12 cellular contexts compared by ENCODE assay signal in the genomic region with DNA sequence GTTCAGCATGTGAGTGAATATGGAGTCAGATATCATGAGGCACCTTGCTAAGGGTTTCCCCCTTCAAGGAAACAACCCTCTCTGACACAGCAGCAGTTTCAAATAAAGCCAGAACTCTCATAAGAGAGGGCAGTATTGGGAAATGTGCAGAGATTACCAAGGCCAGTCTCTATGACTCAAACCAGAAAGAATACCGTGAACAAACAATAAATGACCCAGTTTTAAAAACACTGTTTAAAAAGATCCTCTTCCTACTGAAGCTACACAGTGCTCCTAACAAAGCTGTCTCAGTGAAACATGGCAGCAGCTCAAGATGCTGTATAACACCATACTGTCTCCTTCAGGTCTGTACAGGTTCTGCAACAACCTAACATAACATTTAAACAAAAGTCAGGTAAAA.
DNase-seq lines count a peak whose midpoint lies in the region; ATAC-seq and TF ChIP-seq lines count a peak whose summit lies in the region.
"Had no signal": no experiment of that assay in that cellular context is flagged by ENCODE, and none has a peak within 500 bp of the region (broad histone marks: within the 10 kb centered on the region; RNA-seq: fewer than 3 reads in every experiment).

No MANE protein-coding gene starts in this region.

- H3K27me3 Mint-ChIP-seq in activated T-cell treated with anti-CD3 and anti-CD28 coated beads, Interleukin-2, amount 50 U/mL, for 4 hours (ENCODE audit: low read depth) = no peaks in the 10 kb centered on the region

- TF ChIP-seq CTCF in WERI-Rb-1 (IDR thresholded peaks at IDR 0.05; ENCODE audit: low read depth, low read length) (0 out of 2 replicates have a peak, but pooled peaks have one; percentile 5), fibroblast of villous mesenchyme (IDR thresholded peaks at IDR 0.05; ENCODE audit: insufficient read depth, low read depth, low read length) (peak; percentile 36)

- H3K4me3 ChIP-seq in WERI-Rb-1 (ENCODE audit: low read depth, low read length) (no peak overlapping the region), fibroblast of villous mesenchyme (ENCODE audit: low read depth, low read length) (no peak overlapping the region)

- peaks cover 44% of the 10 kb centered on the region for H3K4me1 Mint-ChIP-seq in activated T-cell treated with anti-CD3 and anti-CD28 coated beads, Interleukin-2, amount 50 U/mL, for 4 hours (ENCODE audit: low read depth)

- no peaks in the 10 kb centered on the region for H3K27me3 ChIP-seq in WERI-Rb-1 (ENCODE audit: insufficient read depth, low read depth, severe bottlenecking)

- H3K4me3 Mint-ChIP-seq in activated T-cell treated with anti-CD3 and anti-CD28 coated beads, Interleukin-2, amount 50 U/mL, for 4 hours = no peak overlapping the region

- ATAC-seq in activated T-cell treated with anti-CD3 and anti-CD28 coated beads, Interleukin-2, amount 50 U/mL, for 4 hours = peak; percentile 77 to 81
- ATAC-seq in GM19467 (IDR thresholded peaks at IDR 0.05; ENCODE audit: unreplicated experiment) (no peak), HG02610 (IDR thresholded peaks at IDR 0.05; ENCODE audit: unreplicated experiment) (no peak)

- DNase-seq in activated T-cell treated with anti-CD3 and anti-CD28 coated beads, Interleukin-2, amount 50 U/mL, for 4 hours = no peak
- DNase-seq in activated T-cell treated with anti-CD3 and anti-CD28 coated beads for 4 hours (no peak), WERI-Rb-1 (no peak), fibroblast of villous mesenchyme (ENCODE audit: low read depth) (peak; percentile 93), NCI-H774 (lab: John Stamatoyannopoulos, UW) (no peak)
- DNase-seq: activated CD4-positive, alpha-beta T cell treated with anti-CD3 and anti-CD28 coated beads for 4 hours; C1 segment of cervical spinal cord; NCI-H526; occipital lobe had no signal

- no peaks in the 10 kb centered on the region for H3K9me3 ChIP-seq in WERI-Rb-1 (ENCODE audit: severe bottlenecking)

- H3K36me3 ChIP-seq in WERI-Rb-1 = no peaks in the 10 kb centered on the region; the same call in 1 of the 2 replicates

- H3K27ac ChIP-seq in WERI-Rb-1 (no peak overlapping the region), temporal lobe (ENCODE audit: low read depth, low read length) (peak overlapping the region; percentile 21)

- H3K9me3 Mint-ChIP-seq in activated T-cell treated with anti-CD3 and anti-CD28 coated beads, Interleukin-2, amount 50 U/mL, for 4 hours = no peaks in the 10 kb centered on the region

- peaks cover 23% of the 10 kb centered on the region for H3K36me3 Mint-ChIP-seq in activated T-cell treated with anti-CD3 and anti-CD28 coated beads, Interleukin-2, amount 50 U/mL, for 4 hours (ENCODE audit: insufficient read depth)

Comparison
In these comparisons a context has a peak if more than half of its experiments do, and no peak if none do; other contexts are left out.
1. ATAC-seq: peak in activated T-cell treated with anti-CD3 and anti-CD28 coated beads, Interleukin-2, amount 50 U/mL, for 4 hours (2 of 2); none in GM19467 (single experiment) and HG02610 (single experiment).